In genomic region chr10:64573625-64574325, GRCh38 we compare ENCODE assay signal across 13 cellular contexts.
A peak's percentile ranks its signal among the peaks of the same experiment; 100 is the strongest.
DNase-seq lines count a peak whose midpoint lies in the region; ATAC-seq and TF ChIP-seq lines count a peak whose summit lies in the region.
"Had no signal": no experiment of that assay in that cellular context is flagged by ENCODE, and none has a peak within 500 bp of the region (broad histone marks: within the 10 kb centered on the region; RNA-seq: fewer than 3 reads in every experiment).

No MANE protein-coding gene starts in this region.

- H3K79me2 ChIP-seq in hepatocyte: no peaks in the 10 kb centered on the region

- H3K9me2 ChIP-seq in hepatocyte (replicated peaks; ENCODE audit: insufficient read depth): no peaks in the 10 kb centered on the region

- peak overlapping the region; percentile 84 for H3K27ac ChIP-seq in hepatocyte
- H3K27ac ChIP-seq in neuronal stem cell (replicated peaks; ENCODE audit: low read length): no peak overlapping the region
- H3K27ac ChIP-seq in thyroid gland: no peak overlapping the region
- H3K27ac ChIP-seq: GM23248 had no signal

- no peak for TF ChIP-seq POLR2A in thyroid gland (IDR thresholded peaks at IDR 0.05)

- no peak overlapping the region for H3K14ac ChIP-seq in neuronal stem cell (ENCODE audit: low read length)

- no peak overlapping the region for H3K18ac ChIP-seq in neuronal stem cell (ENCODE audit: low read length)

- no peaks in the 10 kb centered on the region for H4K20me1 ChIP-seq in hepatocyte (ENCODE audit: insufficient read depth, poor library complexity, severe bottlenecking)

- H3K9me3 ChIP-seq in hepatocyte (ENCODE audit: low read depth) (no peaks in the 10 kb centered on the region), neuronal stem cell (replicated peaks in 1 of 2; ENCODE audit: control insufficient read depth in 2 of 2, insufficient read depth in 1 of 2, low read depth in 1 of 2, low read length in 2 of 2) (no peaks in the 10 kb centered on the region), thyroid gland (no peaks in the 10 kb centered on the region)

- no peak overlapping the region for H2BK12ac ChIP-seq in neuronal stem cell (ENCODE audit: low read length)

- H4K8ac ChIP-seq in neuronal stem cell (ENCODE audit: low read depth, low read length): no peak overlapping the region

- no peak for ATAC-seq in HG03457 (IDR thresholded peaks at IDR 0.05; ENCODE audit: unreplicated experiment)

- 36% methylated on average over 1 of the region's 1 CpG for WGBS in hepatocyte (ENCODE audit: low lambda C conversion rate, missing lambda C conversion rate)
- WGBS in neuronal stem cell (ENCODE audit: extremely low coverage in 2 of 2, insufficient read length in 2 of 2, insufficient replicate concordance in 1 of 2), 2 donors: no CpG with 5 or more reads among the region's 1 CpG
- whole genome bisulfite sequencing in thyroid gland, 2 donors: 73 to 76% methylated on average over 1 of the region's 1 CpG

- no peak overlapping the region for H2AK5ac ChIP-seq in neuronal stem cell (ENCODE audit: low read depth, low read length)

- DNase-seq in DMS53 (lab: John Stamatoyannopoulos, UW): peak; percentile 25
- DNase-seq in DMS53 treated with DMSO at 0.1 percent for 48 hours (lab: John Stamatoyannopoulos, UW; ENCODE audit: unreplicated experiment): no peak
- peak; percentile 37 for DNase-seq in hepatocyte (ENCODE audit: low spot score)
- DNase-seq in neuronal stem cell (ENCODE audit: low spot score): no peak
- no peak for DNase-seq in thyroid gland
- no peak for DNase-seq in GM13977 (ENCODE audit: low spot score)
- DNase-seq in occipital lobe (lab: John Stamatoyannopoulos, UW): no peak
- DNase-seq: 8988T, DMS79, GM23248, MM.1S, NCI-H187 had no signal

- H3K23ac ChIP-seq in neuronal stem cell (ENCODE audit: low read depth, low read length, poor library complexity): no peak overlapping the region

- no peak overlapping the region for H3K9ac ChIP-seq in neuronal stem cell (ENCODE audit: low read depth, low read length, poor library complexity)
- H3K9ac ChIP-seq: GM23248 had no signal

- no peaks in the 10 kb centered on the region for H3K79me1 ChIP-seq in neuronal stem cell (ENCODE audit: low read depth, low read length)

- H3K4me2 ChIP-seq in hepatocyte: peak overlapping the region; percentile 25
- no peak overlapping the region for H3K4me2 ChIP-seq in neuronal stem cell (ENCODE audit: insufficient read depth, low read length, poor library complexity, severe bottlenecking)

- no peak overlapping the region for H3K4me3 ChIP-seq in hepatocyte
- H3K4me3 ChIP-seq in neuronal stem cell (ENCODE audit: low read length in 2 of 2): no peak overlapping the region
- H3K4me3 ChIP-seq in thyroid gland (replicated peaks in 1 of 3): no peak overlapping the region
- H3K4me3 ChIP-seq: GM23248 had no signal

- no peak overlapping the region for H2BK15ac ChIP-seq in neuronal stem cell (ENCODE audit: low read length)

- no peak overlapping the region for H2BK5ac ChIP-seq in neuronal stem cell (ENCODE audit: low read length)

- H3K4ac ChIP-seq in neuronal stem cell (ENCODE audit: low read length): no peak overlapping the region

- H4K91ac ChIP-seq in neuronal stem cell (ENCODE audit: low read depth, low read length, poor library complexity): peak overlapping the region; percentile 6

- TF ChIP-seq CTCF in hepatocyte (IDR thresholded peaks at IDR 0.05; ENCODE audit: poor library complexity) (no peak), thyroid gland (IDR thresholded peaks at IDR 0.05) (no peak), GM13977 (IDR thresholded peaks at IDR 0.05; ENCODE audit: extremely low read depth, insufficient read depth, missing control alignments) (no peak)

- no peak overlapping the region for H2AFZ ChIP-seq in hepatocyte
- H2AFZ ChIP-seq in neuronal stem cell (ENCODE audit: low read length): no peak overlapping the region
- H2AFZ ChIP-seq: GM23248 had no signal

- H3K27me3 ChIP-seq in hepatocyte (no peaks in the 10 kb centered on the region), neuronal stem cell (ENCODE audit: control insufficient read depth in 3 of 3, insufficient read depth in 3 of 3, low read depth in 1 of 3, low read length in 3 of 3) (no peaks in the 10 kb centered on the region), thyroid gland (no peaks in the 10 kb centered on the region)

- H3K4me1 ChIP-seq in hepatocyte (ENCODE audit: insufficient read depth) (peaks cover 29% of the 10 kb centered on the region), neuronal stem cell (ENCODE audit: control insufficient read depth in 2 of 2, insufficient read depth in 1 of 2, low read depth in 1 of 2, low read length in 2 of 2) (peaks cover 0 to 2% of the 10 kb centered on the region in 2 donors), thyroid gland (no peaks in the 10 kb centered on the region)

- no peaks in the 10 kb centered on the region for H3K36me3 ChIP-seq in hepatocyte (replicated peaks; ENCODE audit: insufficient read depth, low read depth)
- H3K36me3 ChIP-seq in neuronal stem cell (replicated peaks in 1 of 2; ENCODE audit: control insufficient read depth in 2 of 2, insufficient read depth in 2 of 2, low read length in 2 of 2): no peaks in the 10 kb centered on the region
- no peaks in the 10 kb centered on the region for H3K36me3 ChIP-seq in thyroid gland

- in situ Hi-C loops in GM13977 (cut with MboI; ENCODE audit: low pct_unique_long_range_greater_than_20kb, low sequenced_read_pairs, unreplicated experiment): no loop called here

- intact Hi-C loops in thyroid gland (cut with DNase I): no loop called here

- H2BK120ac ChIP-seq in neuronal stem cell (ENCODE audit: low read depth, low read length): no peak overlapping the region

Comparison
In these comparisons a context has a peak if more than half of its experiments do, and no peak if none do; other contexts are left out.
1. DNase-seq: peak in DMS53 (single experiment) and hepatocyte (single experiment); none in DMS53 treated with DMSO at 0.1 percent for 48 hours (single experiment), neuronal stem cell (single experiment), thyroid gland (0 of 2), GM13977 (single experiment) and occipital lobe (single experiment).